1 cellular context compared by ENCODE assay signal in genomic region chr9:100352727-100353505, GRCh38.
TF ChIP-seq lines count a peak whose summit lies in the region.

TSS of gene TEX10 (minus strand) at chr9:100352942. CDS start at chr9:100349363, 3,579 bp downstream.

TF ChIP-seq in HepG2, 621 proteins besides CTCF, POLR2A, EP300 and RAD21 (continued from another document and continues in another):
- TF ChIP-seq ZNF281 (CRISPR knock-in tag; IDR thresholded peaks at IDR 0.05; ENCODE audit: borderline replicate concordance) = peak; percentile 99
- no peak for TF ChIP-seq CSRNP2 (CRISPR knock-in tag; conservative IDR thresholded peaks at IDR 0.05; ENCODE audit: low read depth)
- TF ChIP-seq TRIM22 (IDR thresholded peaks at IDR 0.05) = no peak
- peak; percentile 84; the same call in 1 of the 2 replicates for TF ChIP-seq ZNF350 (CRISPR knock-in tag; IDR thresholded peaks at IDR 0.05; ENCODE audit: borderline replicate concordance, low read depth)
- no peak for TF ChIP-seq MTERF4 (CRISPR knock-in tag; IDR thresholded peaks at IDR 0.05)
- TF ChIP-seq ETV6 (CRISPR knock-in tag; conservative IDR thresholded peaks at IDR 0.05) = peak; percentile 56; the same call in 1 of the 2 replicates
- peak; percentile 82 for TF ChIP-seq GATAD2A (CRISPR knock-in tag; IDR thresholded peaks at IDR 0.05)
- TF ChIP-seq RFXANK (CRISPR knock-in tag; IDR thresholded peaks at IDR 0.05) = 0 out of 2 replicates have a peak, but pooled peaks have one; percentile 30
- peak; percentile 90 for TF ChIP-seq PATZ1 (CRISPR knock-in tag; IDR thresholded peaks at IDR 0.05)
- peak; percentile 79 for TF ChIP-seq RXRB (CRISPR knock-in tag; IDR thresholded peaks at IDR 0.05; ENCODE audit: borderline replicate concordance)
- TF ChIP-seq ELF3 (CRISPR knock-in tag; IDR thresholded peaks at IDR 0.05) = peak; percentile 84
- peak; percentile 100 for TF ChIP-seq ETV5 (CRISPR knock-in tag; IDR thresholded peaks at IDR 0.05; ENCODE audit: borderline replicate concordance)
- TF ChIP-seq CEBPG (CRISPR knock-in tag; IDR thresholded peaks at IDR 0.05) = peak; percentile 48; the same call in 1 of the 2 replicates
- TF ChIP-seq ZSCAN22 (CRISPR knock-in tag; IDR thresholded peaks at IDR 0.05) = peak; percentile 44; the same call in 1 of the 2 replicates
- TF ChIP-seq RARG (CRISPR knock-in tag; IDR thresholded peaks at IDR 0.05; ENCODE audit: low read depth) = 0 out of 2 replicates have a peak, but pooled peaks have one; percentile 86
- TF ChIP-seq ZFP36L2 (CRISPR knock-in tag; IDR thresholded peaks at IDR 0.05) = peak; percentile 84; the same call in 1 of the 2 replicates
- TF ChIP-seq ZNF136 (CRISPR knock-in tag; IDR thresholded peaks at IDR 0.05; ENCODE audit: low read depth) = no peak
- TF ChIP-seq GLMP (CRISPR knock-in tag; IDR thresholded peaks at IDR 0.05; ENCODE audit: borderline replicate concordance) = no peak; the same call in 1 of the 2 replicates
- no peak for TF ChIP-seq MAFF (IDR thresholded peaks at IDR 0.05; ENCODE audit: low read depth, low read length)
- TF ChIP-seq SMARCE1 (IDR thresholded peaks at IDR 0.05; ENCODE audit: borderline replicate concordance) = no peak
- peak; percentile 83; the same call in 1 of the 2 replicates for TF ChIP-seq ZIK1 (CRISPR knock-in tag; IDR thresholded peaks at IDR 0.05; ENCODE audit: borderline replicate concordance, low read depth)
- no peak for TF ChIP-seq FOXP1 (IDR thresholded peaks at IDR 0.05)
- TF ChIP-seq FOXP1 (CRISPR knock-in tag; IDR thresholded peaks at IDR 0.05) = no peak
- no peak for TF ChIP-seq RFX3 (CRISPR knock-in tag; IDR thresholded peaks at IDR 0.05)
- TF ChIP-seq ZNF841 (CRISPR knock-in tag; IDR thresholded peaks at IDR 0.05; ENCODE audit: borderline replicate concordance) = no peak
- no peak for TF ChIP-seq ZNF326 (CRISPR knock-in tag; IDR thresholded peaks at IDR 0.05; ENCODE audit: borderline replicate concordance)
- TF ChIP-seq CEBPZ (IDR thresholded peaks at IDR 0.05; ENCODE audit: low read length) = no peak
- TF ChIP-seq TIGD3 (CRISPR knock-in tag; IDR thresholded peaks at IDR 0.05; ENCODE audit: borderline replicate concordance) = peak; percentile 64; the same call in 1 of the 2 replicates
- peak; percentile 97 for TF ChIP-seq ZNF605 (CRISPR knock-in tag; IDR thresholded peaks at IDR 0.05)
- TF ChIP-seq CCDC6 (CRISPR knock-in tag; IDR thresholded peaks at IDR 0.05) = 0 out of 2 replicates have a peak, but pooled peaks have one; percentile 67
- TF ChIP-seq ATRX (CRISPR knock-in tag; IDR thresholded peaks at IDR 0.05; ENCODE audit: borderline replicate concordance) = no peak
- peak; percentile 98 for TF ChIP-seq KDM2A (CRISPR knock-in tag; IDR thresholded peaks at IDR 0.05; ENCODE audit: borderline replicate concordance, low read depth)
- TF ChIP-seq ISX (CRISPR knock-in tag; conservative IDR thresholded peaks at IDR 0.05) = no peak
- 0 out of 2 replicates have a peak, but pooled peaks have one; percentile 33 for TF ChIP-seq SNAPC2 (CRISPR knock-in tag; IDR thresholded peaks at IDR 0.05)
- TF ChIP-seq ZNF563 (CRISPR knock-in tag; IDR thresholded peaks at IDR 0.05) = peak; percentile 26; the same call in 1 of the 2 replicates
- TF ChIP-seq HDAC2 (CRISPR knock-in tag; IDR thresholded peaks at IDR 0.05) = peak; percentile 85
- TF ChIP-seq NFATC3 (CRISPR knock-in tag; IDR thresholded peaks at IDR 0.05) = no peak
- TF ChIP-seq LRRFIP1 (CRISPR knock-in tag; conservative IDR thresholded peaks at IDR 0.05) = peak; percentile 57; the same call in 1 of the 2 replicates
- peak; percentile 64 for TF ChIP-seq FOSL2 (CRISPR knock-in tag; IDR thresholded peaks at IDR 0.05)
- peak; percentile 93 for TF ChIP-seq TGIF2 (CRISPR knock-in tag; IDR thresholded peaks at IDR 0.05)
- no peak for TF ChIP-seq ZNF20 (CRISPR knock-in tag; IDR thresholded peaks at IDR 0.05)
- TF ChIP-seq U2AF1 (optimal IDR thresholded peaks at IDR 0.05; ENCODE audit: low read depth, low read length) = no peak
- peak; percentile 58 for TF ChIP-seq TEAD3 (CRISPR knock-in tag; optimal IDR thresholded peaks at IDR 0.05; ENCODE audit: borderline replicate concordance)
- peak; percentile 93; the same call in 1 of the 2 replicates for TF ChIP-seq ZNF225 (CRISPR knock-in tag; IDR thresholded peaks at IDR 0.05)
- no peak for TF ChIP-seq SYNCRIP (IDR thresholded peaks at IDR 0.05; ENCODE audit: insufficient read depth, low read depth, low read length)
- TF ChIP-seq ZNF619 (CRISPR knock-in tag; IDR thresholded peaks at IDR 0.05) = 0 out of 2 replicates have a peak, but pooled peaks have one; percentile 59
